ENCODE assay signal across 15 cellular contexts in genomic region chr16:1981972-1982574, GRCh38. TPM values are rescaled to one million over a fixed set of nuclear protein-coding genes. Genes with fewer than 3 reads are reported as not detected.
DNase-seq lines count a peak whose midpoint lies in the region; ATAC-seq, FAIRE-seq and TF ChIP-seq lines count a peak whose summit lies in the region.
"Had no signal": no experiment of that assay in that cellular context is flagged by ENCODE, and none has a peak within 500 bp of the region (broad histone marks: within the 10 kb centered on the region; RNA-seq: fewer than 3 reads in every experiment).

No MANE protein-coding gene starts in this region.

- BruUV-seq in HepG2 (replicated peaks; lab: Mats Ljungman, UMichigan) (no TSS peak), Panc1 (replicated peaks; lab: Mats Ljungman, UMichigan) (no TSS peak)

- peak; percentile 3; the same call in 1 of the 3 replicates for ATAC-seq in HepG2
- ATAC-seq in right lobe of liver = no peak
- peak; percentile 20 for ATAC-seq in Panc1
- ATAC-seq in HG02763 (IDR thresholded peaks at IDR 0.05; ENCODE audit: unreplicated experiment) = no peak
- ATAC-seq in omental fat pad (ENCODE audit: low FRiP score) = no peak
- ATAC-seq: gastroesophageal sphincter, left lung had no signal

- H3K36me3 ChIP-seq in HepG2 (replicated peaks in 1 of 2; ENCODE audit: control insufficient read depth in 1 of 2, insufficient read depth in 2 of 2, low read length in 2 of 2) (peaks cover 14 to 22% of the 10 kb centered on the region in 2 experiments; a peak in 4 of 5 replicates), right lobe of liver (peaks cover 0 to 25% (median 0%) of the 10 kb centered on the region in 4 donors), Panc1 (ENCODE audit: control insufficient read depth, insufficient read depth, low read length) (peaks cover 9% of the 10 kb centered on the region; the same call in 1 of the 2 replicates)

- peaks cover 43% of the 10 kb centered on the region for H3K4me1 ChIP-seq in HepG2 (ENCODE audit: insufficient read depth, low read length)
- peaks cover 0 to 18% (median 8%) of the 10 kb centered on the region in 4 donors for H3K4me1 ChIP-seq in right lobe of liver
- peaks cover 46% of the 10 kb centered on the region for H3K4me1 ChIP-seq in Panc1 (ENCODE audit: control insufficient read depth, insufficient read depth, low read length)

- H3K79me2 ChIP-seq in HepG2 (ENCODE audit: insufficient read depth, low read length) = peaks cover 13% of the 10 kb centered on the region

- no peak overlapping the region for H2AFZ ChIP-seq in HepG2 (ENCODE audit: low read length)

- H3K9ac ChIP-seq in HepG2 (ENCODE audit: insufficient read depth, low read depth, low read length) = 0 out of 2 replicates have a peak overlapping the region, but pooled peaks have one; percentile 4

- H4K20me1 ChIP-seq in HepG2 (ENCODE audit: insufficient read depth, low read length) = no peaks in the 10 kb centered on the region

- intact Hi-C loops in HepG2 (cut with micrococcal nuclease; ENCODE audit: unreplicated experiment) = no loop called here
- intact Hi-C loops in right lobe of liver (cut with DNase I) = no loop called here
- intact Hi-C loops in Panc1 (cut with micrococcal nuclease; ENCODE audit: unreplicated experiment) = no loop called here

- in situ Hi-C loops in HepG2 (cut with HindIII; ENCODE audit: extremely low pct_ligation_motif_present, low pct_unique_long_range_greater_than_20kb) (no loop called here), Panc1 (cut with HindIII; ENCODE audit: low pct_unique_long_range_greater_than_20kb, low sequenced_read_pairs) (no loop called here)

- H3K27me3 ChIP-seq in HepG2 (ENCODE audit: control insufficient read depth in 1 of 2, insufficient read depth in 2 of 2, low read length in 2 of 2) (no peaks in the 10 kb centered on the region), right lobe of liver (no peaks in the 10 kb centered on the region), Panc1 (ENCODE audit: control insufficient read depth, insufficient read depth, low read length) (no peaks in the 10 kb centered on the region)

- TF ChIP-seq CTCF in HepG2 (CRISPR knock-in tag; IDR thresholded peaks at IDR 0.05) = no peak
- TF ChIP-seq CTCF in right lobe of liver (IDR thresholded peaks at IDR 0.05) = no peak
- TF ChIP-seq CTCF in Panc1 (IDR thresholded peaks at IDR 0.05) = no peak
- no peak for TF ChIP-seq CTCF in omental fat pad (IDR thresholded peaks at IDR 0.05)

- peak; percentile 41 for DNase-seq in HepG2 (ENCODE audit: low spot score)
- no peak for DNase-seq in right lobe of liver
- no peak for DNase-seq in Panc1 (ENCODE audit: low read depth, low spot score)
- peak; percentile 39 for DNase-seq in kidney tubule cell (ENCODE audit: low spot score)
- peak; percentile 41 for DNase-seq in urothelium cell line (ENCODE audit: low spot score)
- no peak for DNase-seq in iPS-NIHi11 (ENCODE audit: low spot score)
- no peak for DNase-seq in omental fat pad (ENCODE audit: low spot score)
- DNase-seq: activated CD4-positive, alpha-beta T cell treated with anti-CD3 and anti-CD28 coated beads for 1 hour; left lung; NCI-H187; sigmoid colon had no signal

- FAIRE-seq in HepG2 (lab: Jason Lieb, UNC) = no peak
- no peak for FAIRE-seq in urothelium cell line (lab: Jason Lieb, UNC)

- POLR2A ChIA-PET in HepG2 (lab: Yijun Ruan, JAX) (interaction anchor here (1.0 to 6.8 kb wide), 4 partner anchors 12 to 42 kb away, joined by 3 to 62 read pairs (median 4); partner anchors contain the start of gene RPS2), Panc1 (lab: Charles Lee) (interaction anchor here (0.5 to 1.2 kb wide), 3 partner anchors 15 to 59 kb away, joined by 4 to 8 read pairs (median 5); partner anchors contain the start of genes RNF151 and RPS2)

- CTCF ChIA-PET in HepG2 (lab: Yijun Ruan, JAX; ENCODE audit: low intra/inter-chr PET ratio, low total read pairs) = no interaction called here
- CTCF ChIA-PET in Panc1 (lab: Charles Lee) = no interaction called here

- H3K4me2 ChIP-seq in HepG2 (ENCODE audit: low read depth, low read length) = no peak overlapping the region

- H3K4me3 ChIP-seq in HepG2 (replicated peaks in 1 of 3; ENCODE audit: insufficient read depth in 1 of 3, low read depth in 2 of 3, low read length in 3 of 3) (no peak overlapping the region), right lobe of liver (no peak overlapping the region), Panc1 (ENCODE audit: low read depth in 2 of 2, low read length in 2 of 2) (no peak overlapping the region)
- H3K4me3 ChIP-seq: gastroesophageal sphincter had no signal

- TF ChIP-seq POLR2A in HepG2 (IDR thresholded peaks at IDR 0.05; ENCODE audit: insufficient read depth in 1 of 2, low read depth in 2 of 2, low read length in 2 of 2) = peak; percentile 23 to 33; a peak in 2 of 4 replicates
- no peak for TF ChIP-seq POLR2A in right lobe of liver (IDR thresholded peaks at IDR 0.05)

- TF ChIP-seq EP300 in HepG2 (IDR thresholded peaks at IDR 0.05; ENCODE audit: low read depth in 2 of 2, low read length in 2 of 2) (no peak), HepG2 (CRISPR knock-in tag; IDR thresholded peaks at IDR 0.05; ENCODE audit: borderline replicate concordance) (no peak)

- no peak overlapping the region for H3K27ac ChIP-seq in HepG2 (ENCODE audit: extremely low read length, insufficient read depth, low read length)
- no peak overlapping the region for H3K27ac ChIP-seq in right lobe of liver
- peak overlapping the region; percentile 62 for H3K27ac ChIP-seq in Panc1 (ENCODE audit: low read length)
- H3K27ac ChIP-seq: gastroesophageal sphincter, HL-60, left lung, sigmoid colon had no signal

- no peaks in the 10 kb centered on the region for H3K9me3 ChIP-seq in HepG2 (ENCODE audit: low read length)
- no peaks in the 10 kb centered on the region for H3K9me3 ChIP-seq in right lobe of liver
- H3K9me3 ChIP-seq in Panc1 (ENCODE audit: control insufficient read depth, insufficient read depth, low read depth, low read length) = no peaks in the 10 kb centered on the region
- H3K9me3 ChIP-seq: gastroesophageal sphincter, left lung, sigmoid colon had no signal

- no CpG with 5 or more reads among the region's 6 CpGs for WGBS in HepG2 (ENCODE audit: low lambda C conversion rate)
- WGBS in right lobe of liver (ENCODE audit: insufficient coverage, low coverage, low lambda C conversion rate, missing lambda C conversion rate) = 80% methylated on average over 1 of the region's 6 CpGs

- TF ChIP-seq RAD21 in HepG2 (CRISPR knock-in tag; IDR thresholded peaks at IDR 0.05) = no peak

RNA-seq across cellular contexts. Expression of gene NOXO1, which starts 0.8 kb away (rescaled TPM):
- 0.21 and 1.4 TPM in 2 replicates for total RNA-seq in HepG2 (2016; rRNA removed; fragmentation: Illumina TruSeq; extraction: Trizol)
- 0.40 and 0.97 TPM in 2 replicates for total RNA-seq in HepG2 (2016; cell fraction: cytosol; rRNA removed; fragmentation: Illumina TruSeq; extraction: Trizol; ENCODE audit: low read depth)
- 0.22 and 1.1 TPM in 2 replicates for total RNA-seq in HepG2 (2016; cell fraction: insoluble cytoplasmic fraction; rRNA removed; fragmentation: Illumina TruSeq; extraction: Trizol)
- 0.34 and 0.53 TPM in 2 replicates for total RNA-seq in HepG2 (2016; cell fraction: membrane; rRNA removed; fragmentation: Illumina TruSeq; extraction: Trizol)
- total RNA-seq in HepG2 (2016; cell fraction: nucleus; rRNA removed; fragmentation: Illumina TruSeq; extraction: Trizol) = 2.4 and 3.1 TPM in 2 replicates
- polyA plus RNA-seq in HepG2 (2011; rRNA removed) = 0.69 and 1.4 TPM in 2 replicates
- 0.14 and 0.25 TPM in 2 replicates for polyA plus RNA-seq in HepG2 (2011; cell fraction: cytosol; rRNA removed)
- 10.4 and 11.0 TPM in 2 replicates for polyA plus RNA-seq in HepG2 (2011; cell fraction: nucleus; rRNA removed)
- polyA plus RNA-seq in HepG2 (2012) = 0.12 and 0.55 TPM in 2 replicates
- 0.26 and 0.45 TPM in 2 replicates for polyA plus RNA-seq in HepG2 (2016; cell fraction: cytosol; fragmentation: Illumina TruSeq; extraction: Trizol; ENCODE audit: low read depth)
- 0.52 and 0.62 TPM in 2 replicates for polyA plus RNA-seq in HepG2 (2016; cell fraction: insoluble cytoplasmic fraction; fragmentation: Illumina TruSeq; extraction: Trizol; ENCODE audit: low read depth)
- 0.63 and 0.78 TPM in 2 replicates for polyA plus RNA-seq in HepG2 (2016; cell fraction: membrane; fragmentation: Illumina TruSeq; extraction: Trizol; ENCODE audit: low read depth)
- 7.2 and 9.5 TPM in 2 replicates for polyA plus RNA-seq in HepG2 (2016; cell fraction: nucleus; fragmentation: Illumina TruSeq; extraction: Trizol; ENCODE audit: insufficient read depth, low read depth)
- 0.12 and 0.28 TPM in 2 replicates for polyA minus RNA-seq in HepG2 (2011; rRNA and poly(A)+ RNA removed; ENCODE audit: low replicate concordance)
- not detected in 2 replicates for polyA minus RNA-seq in HepG2 (2011; cell fraction: cytosol; rRNA and poly(A)+ RNA removed)
- 0.75 and 1.0 TPM in 2 replicates for polyA minus RNA-seq in HepG2 (2011; cell fraction: nucleus; rRNA and poly(A)+ RNA removed)
- total RNA-seq in right lobe of liver = 1 to 10 TPM in 1 of 6 experiments, under 1 TPM in 3, not detected in 2; 0.51 to 1.3 (median 0.60) TPM
- total RNA-seq in Panc1 (2021; ENCODE audit: unreplicated experiment) = 4.0 TPM
- 2.3 TPM for polyA plus RNA-seq in Panc1 (2012; ENCODE audit: insufficient read length)
- total RNA-seq in omental fat pad = not detected
- total RNA-seq: sigmoid colon, urinary bladder had no signal

RNA-seq across cellular contexts. Expression of gene GFER, which starts 1.9 kb away (rescaled TPM):
- total RNA-seq in HepG2 (2016; rRNA removed; fragmentation: Illumina TruSeq; extraction: Trizol) (68.3 and 71.7 TPM in 2 replicates), right lobe of liver (10 to 100 TPM; 16.1 to 18.6 (median 18.0) TPM), Panc1 (2021; ENCODE audit: unreplicated experiment) (49.2 TPM), omental fat pad (10 to 100 TPM; 11.9 to 18.4 (median 16.0) TPM)
- total RNA-seq in HepG2 (2016; cell fraction: cytosol; rRNA removed; fragmentation: Illumina TruSeq; extraction: Trizol; ENCODE audit: low read depth) = 42.3 and 42.4 TPM in 2 replicates
- 71.7 and 77.6 TPM in 2 replicates for total RNA-seq in HepG2 (2016; cell fraction: insoluble cytoplasmic fraction; rRNA removed; fragmentation: Illumina TruSeq; extraction: Trizol)
- 45.9 and 49.4 TPM in 2 replicates for total RNA-seq in HepG2 (2016; cell fraction: membrane; rRNA removed; fragmentation: Illumina TruSeq; extraction: Trizol)
- 27.4 and 40.1 TPM in 2 replicates for total RNA-seq in HepG2 (2016; cell fraction: nucleus; rRNA removed; fragmentation: Illumina TruSeq; extraction: Trizol)
- 28.6 and 35.9 TPM in 2 replicates for polyA plus RNA-seq in HepG2 (2011; rRNA removed)
- polyA plus RNA-seq in HepG2 (2011; cell fraction: cytosol; rRNA removed) = 25.2 and 31.0 TPM in 2 replicates
- 27.0 and 27.5 TPM in 2 replicates for polyA plus RNA-seq in HepG2 (2011; cell fraction: nucleus; rRNA removed)
- 28.9 and 37.4 TPM in 2 replicates for polyA plus RNA-seq in HepG2 (2012)
- 55.8 and 56.5 TPM in 2 replicates for polyA plus RNA-seq in HepG2 (2016; cell fraction: cytosol; fragmentation: Illumina TruSeq; extraction: Trizol; ENCODE audit: low read depth)
- 83.7 and 99.4 TPM in 2 replicates for polyA plus RNA-seq in HepG2 (2016; cell fraction: insoluble cytoplasmic fraction; fragmentation: Illumina TruSeq; extraction: Trizol; ENCODE audit: low read depth)
- polyA plus RNA-seq in HepG2 (2016; cell fraction: membrane; fragmentation: Illumina TruSeq; extraction: Trizol; ENCODE audit: low read depth) = 49.1 and 52.1 TPM in 2 replicates
- polyA plus RNA-seq in HepG2 (2016; cell fraction: nucleus; fragmentation: Illumina TruSeq; extraction: Trizol; ENCODE audit: insufficient read depth, low read depth) = 66.2 and 67.2 TPM in 2 replicates
- polyA minus RNA-seq in HepG2 (2011; rRNA and poly(A)+ RNA removed; ENCODE audit: low replicate concordance) = 12.3 and 20.5 TPM in 2 replicates
- polyA minus RNA-seq in HepG2 (2011; cell fraction: cytosol; rRNA and poly(A)+ RNA removed) = 16.4 and 18.5 TPM in 2 replicates
- polyA minus RNA-seq in HepG2 (2011; cell fraction: nucleus; rRNA and poly(A)+ RNA removed) = 14.7 and 14.8 TPM in 2 replicates
- polyA plus RNA-seq in Panc1 (2012; ENCODE audit: insufficient read length) = 71.8 TPM

RNA-seq across cellular contexts. Expression of gene SYNGR3, which starts 7.7 kb away (rescaled TPM):
- 0.58 and 0.97 TPM in 2 replicates for total RNA-seq in HepG2 (2016; rRNA removed; fragmentation: Illumina TruSeq; extraction: Trizol)
- total RNA-seq in HepG2 (2016; cell fraction: cytosol; rRNA removed; fragmentation: Illumina TruSeq; extraction: Trizol; ENCODE audit: low read depth) = 1.1 and 1.2 TPM in 2 replicates
- 0.43 and 1.1 TPM in 2 replicates for total RNA-seq in HepG2 (2016; cell fraction: insoluble cytoplasmic fraction; rRNA removed; fragmentation: Illumina TruSeq; extraction: Trizol)
- total RNA-seq in HepG2 (2016; cell fraction: membrane; rRNA removed; fragmentation: Illumina TruSeq; extraction: Trizol) = 1.5 and 2.1 TPM in 2 replicates
- 0.84 and 0.85 TPM in 2 replicates for total RNA-seq in HepG2 (2016; cell fraction: nucleus; rRNA removed; fragmentation: Illumina TruSeq; extraction: Trizol)
- polyA plus RNA-seq in HepG2 (2011; rRNA removed) = 5.7 and 7.4 TPM in 2 replicates
- polyA plus RNA-seq in HepG2 (2011; cell fraction: cytosol; rRNA removed) = 4.4 and 4.8 TPM in 2 replicates
- 10.2 and 11.3 TPM in 2 replicates for polyA plus RNA-seq in HepG2 (2011; cell fraction: nucleus; rRNA removed)
- polyA plus RNA-seq in HepG2 (2012) = 2.5 and 5.3 TPM in 2 replicates
- polyA plus RNA-seq in HepG2 (2016; cell fraction: cytosol; fragmentation: Illumina TruSeq; extraction: Trizol; ENCODE audit: low read depth) = 1.00 and 1.2 TPM in 2 replicates
- polyA plus RNA-seq in HepG2 (2016; cell fraction: insoluble cytoplasmic fraction; fragmentation: Illumina TruSeq; extraction: Trizol; ENCODE audit: low read depth) = 0.64 and 0.72 TPM in 2 replicates
- polyA plus RNA-seq in HepG2 (2016; cell fraction: membrane; fragmentation: Illumina TruSeq; extraction: Trizol; ENCODE audit: low read depth) = 1.2 and 1.4 TPM in 2 replicates
- polyA plus RNA-seq in HepG2 (2016; cell fraction: nucleus; fragmentation: Illumina TruSeq; extraction: Trizol; ENCODE audit: insufficient read depth, low read depth) = 1.1 and 1.4 TPM in 2 replicates
- 6.2 and 7.1 TPM in 2 replicates for polyA minus RNA-seq in HepG2 (2011; rRNA and poly(A)+ RNA removed; ENCODE audit: low replicate concordance)
- polyA minus RNA-seq in HepG2 (2011; cell fraction: cytosol; rRNA and poly(A)+ RNA removed) = 4.1 and 4.4 TPM in 2 replicates
- polyA minus RNA-seq in HepG2 (2011; cell fraction: nucleus; rRNA and poly(A)+ RNA removed) = 1.3 and 2.1 TPM in 2 replicates
- total RNA-seq in right lobe of liver = under 1 TPM in 1 of 6 experiments, not detected in 5; 0.22 TPM
- total RNA-seq in Panc1 (2021; ENCODE audit: unreplicated experiment) = 15.2 TPM
- polyA plus RNA-seq in Panc1 (2012; ENCODE audit: insufficient read length) = 35.6 TPM
- total RNA-seq in omental fat pad = 1 to 10 TPM in 1 of 4 donors, under 1 TPM in 1, not detected in 2; 0.28 to 1.6 TPM

RNA-seq across cellular contexts. Expression of gene TBL3, which starts 10.2 kb away (rescaled TPM):
- total RNA-seq in HepG2 (2016; rRNA removed; fragmentation: Illumina TruSeq; extraction: Trizol) (31.2 and 38.0 TPM in 2 replicates), right lobe of liver (10 to 100 TPM; 15.8 to 42.4 (median 18.1) TPM), Panc1 (2021; ENCODE audit: unreplicated experiment) (42.4 TPM), omental fat pad (10 to 100 TPM; 32.2 to 44.3 (median 34.3) TPM)
- 6.2 and 6.3 TPM in 2 replicates for total RNA-seq in HepG2 (2016; cell fraction: cytosol; rRNA removed; fragmentation: Illumina TruSeq; extraction: Trizol; ENCODE audit: low read depth)
- total RNA-seq in HepG2 (2016; cell fraction: insoluble cytoplasmic fraction; rRNA removed; fragmentation: Illumina TruSeq; extraction: Trizol) = 28.7 and 44.0 TPM in 2 replicates
- 9.1 and 10.6 TPM in 2 replicates for total RNA-seq in HepG2 (2016; cell fraction: membrane; rRNA removed; fragmentation: Illumina TruSeq; extraction: Trizol)
- total RNA-seq in HepG2 (2016; cell fraction: nucleus; rRNA removed; fragmentation: Illumina TruSeq; extraction: Trizol) = 26.8 and 27.8 TPM in 2 replicates
- polyA plus RNA-seq in HepG2 (2011; rRNA removed) = 16.8 and 24.9 TPM in 2 replicates
- 16.1 and 29.4 TPM in 2 replicates for polyA plus RNA-seq in HepG2 (2011; cell fraction: cytosol; rRNA removed)
- polyA plus RNA-seq in HepG2 (2011; cell fraction: nucleus; rRNA removed) = 117 and 165 TPM in 2 replicates
- 19.7 and 30.1 TPM in 2 replicates for polyA plus RNA-seq in HepG2 (2012)
- 6.0 and 6.6 TPM in 2 replicates for polyA plus RNA-seq in HepG2 (2016; cell fraction: cytosol; fragmentation: Illumina TruSeq; extraction: Trizol; ENCODE audit: low read depth)
- 21.7 and 29.9 TPM in 2 replicates for polyA plus RNA-seq in HepG2 (2016; cell fraction: insoluble cytoplasmic fraction; fragmentation: Illumina TruSeq; extraction: Trizol; ENCODE audit: low read depth)
- 7.9 and 9.7 TPM in 2 replicates for polyA plus RNA-seq in HepG2 (2016; cell fraction: membrane; fragmentation: Illumina TruSeq; extraction: Trizol; ENCODE audit: low read depth)
- polyA plus RNA-seq in HepG2 (2016; cell fraction: nucleus; fragmentation: Illumina TruSeq; extraction: Trizol; ENCODE audit: insufficient read depth, low read depth) = 47.3 and 47.9 TPM in 2 replicates
- 72.5 and 77.5 TPM in 2 replicates for polyA minus RNA-seq in HepG2 (2011; rRNA and poly(A)+ RNA removed; ENCODE audit: low replicate concordance)
- polyA minus RNA-seq in HepG2 (2011; cell fraction: cytosol; rRNA and poly(A)+ RNA removed) = 26.4 and 31.2 TPM in 2 replicates
- 18.5 and 19.3 TPM in 2 replicates for polyA minus RNA-seq in HepG2 (2011; cell fraction: nucleus; rRNA and poly(A)+ RNA removed)
- polyA plus RNA-seq in Panc1 (2012; ENCODE audit: insufficient read length) = 72.9 TPM

RNA-seq across cellular contexts. Expression of gene RNF151, which starts 15.4 kb away (rescaled TPM):
- total RNA-seq in HepG2 (2016; rRNA removed; fragmentation: Illumina TruSeq; extraction: Trizol) (not detected in 2 replicates), right lobe of liver (not detected), Panc1 (2021; ENCODE audit: unreplicated experiment) (not detected), omental fat pad (not detected)
- not detected in 2 replicates for total RNA-seq in HepG2 (2016; cell fraction: cytosol; rRNA removed; fragmentation: Illumina TruSeq; extraction: Trizol; ENCODE audit: low read depth)
- not detected in 2 replicates for total RNA-seq in HepG2 (2016; cell fraction: insoluble cytoplasmic fraction; rRNA removed; fragmentation: Illumina TruSeq; extraction: Trizol)
- not detected in 2 replicates for total RNA-seq in HepG2 (2016; cell fraction: membrane; rRNA removed; fragmentation: Illumina TruSeq; extraction: Trizol)
- not detected in 2 replicates for total RNA-seq in HepG2 (2016; cell fraction: nucleus; rRNA removed; fragmentation: Illumina TruSeq; extraction: Trizol)
- not detected in 2 replicates for polyA plus RNA-seq in HepG2 (2011; rRNA removed)
- 0.09 TPM in 1 of 2 replicates, not detected in the other for polyA plus RNA-seq in HepG2 (2011; cell fraction: cytosol; rRNA removed)
- polyA plus RNA-seq in HepG2 (2011; cell fraction: nucleus; rRNA removed) = 0.50 TPM in 1 of 2 replicates, not detected in the other
- polyA plus RNA-seq in HepG2 (2012) = not detected in 2 replicates
- polyA plus RNA-seq in HepG2 (2016; cell fraction: cytosol; fragmentation: Illumina TruSeq; extraction: Trizol; ENCODE audit: low read depth) = not detected in 2 replicates
- not detected in 2 replicates for polyA plus RNA-seq in HepG2 (2016; cell fraction: insoluble cytoplasmic fraction; fragmentation: Illumina TruSeq; extraction: Trizol; ENCODE audit: low read depth)
- not detected in 2 replicates for polyA plus RNA-seq in HepG2 (2016; cell fraction: membrane; fragmentation: Illumina TruSeq; extraction: Trizol; ENCODE audit: low read depth)
- polyA plus RNA-seq in HepG2 (2016; cell fraction: nucleus; fragmentation: Illumina TruSeq; extraction: Trizol; ENCODE audit: insufficient read depth, low read depth) = not detected in 2 replicates
- polyA minus RNA-seq in HepG2 (2011; rRNA and poly(A)+ RNA removed; ENCODE audit: low replicate concordance) = 0.28 TPM in 1 of 2 replicates, not detected in the other
- not detected in 2 replicates for polyA minus RNA-seq in HepG2 (2011; cell fraction: cytosol; rRNA and poly(A)+ RNA removed)
- polyA minus RNA-seq in HepG2 (2011; cell fraction: nucleus; rRNA and poly(A)+ RNA removed) = not detected in 2 replicates
- not detected for polyA plus RNA-seq in Panc1 (2012; ENCODE audit: insufficient read length)
- total RNA-seq: gastroesophageal sphincter, left lung, sigmoid colon, urinary bladder had no signal
- polyA plus RNA-seq: urinary bladder had no signal

Comparison
In these comparisons a context has a peak if more than half of its experiments do, and no peak if none do; other contexts are left out.
1. ATAC-seq: peak in HepG2 (single experiment) and Panc1 (single experiment); none in right lobe of liver (0 of 4), HG02763 (single experiment) and omental fat pad (single experiment).
2. DNase-seq: peak in HepG2 (single experiment), kidney tubule cell (single experiment) and urothelium cell line (single experiment); none in right lobe of liver (0 of 3), Panc1 (single experiment), iPS-NIHi11 (single experiment) and omental fat pad (single experiment).